24 cellular contexts compared by ENCODE assay signal in genomic region chr6:163483107-163483506, GRCh38.
"Had no signal": no experiment of that assay in that cellular context is flagged by ENCODE, and none has a peak within 500 bp of the region (broad histone marks: within the 10 kb centered on the region; RNA-seq: fewer than 3 reads in every experiment).

No MANE protein-coding gene starts in this region.

- H3K27me3 Mint-ChIP-seq: IgD-negative memory B cell had no signal

- FAIRE-seq: HTR-8/SVneo, K562 had no signal

- DNase-seq: Kasumi-1, MM.1S, NCI-H1092 treated with DMSO at 0.1 percent for 48 hours, NCI-H1436, NCI-H187, NCI-H2029, NCI-H2081 treated with DMSO at 0.1 percent for 48 hours, NCI-H226, NCI-H446, NCI-H510A, NCI-H524 treated with DMSO at 0.1 percent for 48 hours, NCI-H69, NCI-H774, PC-3, SHP77 treated with DMSO at 0.1 percent for 48 hours, SJCRH30 had no signal

- H3K4me2 ChIP-seq: KMS-11 had no signal

- H3K27ac ChIP-seq: HL-60, KMS-11, RWPE1, SJCRH30 had no signal

- H3K4me3 Mint-ChIP-seq: IgD-negative memory B cell had no signal

- H3K27me3 ChIP-seq: SJCRH30 had no signal

- H3K4me1 ChIP-seq: SJCRH30 had no signal

- H3K27ac Mint-ChIP-seq: IgD-negative memory B cell had no signal

- H3K9ac ChIP-seq: KMS-11 had no signal

- H3K9me3 ChIP-seq: SJCRH30 had no signal

- ATAC-seq: K562, Panc1, PC-3, SK-N-SH treated with all-trans-retinoic acid at 6 μM for 48 hours had no signal

- H3K9me3 Mint-ChIP-seq: IgD-negative memory B cell had no signal

- H3K4me3 ChIP-seq: K562, SJCRH30 had no signal
